Comparison of ENCODE assay signal across 9 cellular contexts in the genomic region with DNA sequence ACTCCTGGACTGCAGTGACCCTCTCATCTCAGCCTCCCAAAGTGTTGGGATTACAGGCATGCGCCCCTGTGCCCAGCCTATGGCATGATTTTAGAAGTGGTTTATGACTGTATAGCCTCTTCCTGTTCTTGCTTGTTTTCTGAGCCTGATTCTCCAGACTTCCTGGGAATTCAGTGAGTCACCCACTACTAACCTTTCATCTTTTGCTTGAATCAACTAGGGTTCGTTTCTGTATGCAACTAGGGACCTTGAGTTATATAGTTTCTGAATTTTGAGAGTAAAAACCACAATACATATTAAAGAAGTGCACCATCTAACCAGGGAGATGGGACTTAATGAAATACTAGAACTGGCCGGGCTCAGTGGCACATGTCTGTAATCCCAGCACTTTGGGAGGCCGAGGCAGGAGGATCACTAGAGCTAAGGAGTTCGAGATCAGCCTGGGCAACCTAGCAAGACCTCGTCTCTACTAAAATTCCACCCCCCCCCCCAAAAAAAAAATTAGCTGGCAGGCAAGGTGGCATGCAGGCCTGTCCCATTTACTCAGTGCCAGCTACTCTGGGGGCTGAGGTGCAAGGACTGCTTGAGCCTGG.
A peak's percentile ranks its signal among the peaks of the same experiment; 100 is the strongest.
DNase-seq lines count a peak whose midpoint lies in the region; ATAC-seq and TF ChIP-seq lines count a peak whose summit lies in the region.
"Had no signal": no experiment of that assay in that cellular context is flagged by ENCODE, and none has a peak within 500 bp of the region (broad histone marks: within the 10 kb centered on the region; RNA-seq: fewer than 3 reads in every experiment).

No MANE protein-coding gene starts in this region.

- H3K9ac ChIP-seq in colonic mucosa (ENCODE audit: low read depth in 2 of 2, low read length in 2 of 2) = no peak overlapping the region

- no peaks in the 10 kb centered on the region for H3K9me3 ChIP-seq in colonic mucosa

- no peaks in the 10 kb centered on the region for H3K9me3 Mint-ChIP-seq in osteocyte (ENCODE audit: unreplicated experiment)

- no peak overlapping the region for H3K4me3 Mint-ChIP-seq in osteocyte (ENCODE audit: unreplicated experiment)

- H3K27me3 Mint-ChIP-seq in osteocyte (ENCODE audit: unreplicated experiment) = no peaks in the 10 kb centered on the region

- no peaks in the 10 kb centered on the region for H3K36me3 ChIP-seq in colonic mucosa

- peak overlapping the region; percentile 40 for H3K27ac Mint-ChIP-seq in osteocyte (ENCODE audit: unreplicated experiment)

- intact Hi-C loops in colonic mucosa (cut with DNase I) = no loop called here

- ATAC-seq in HG03460 (IDR thresholded peaks at IDR 0.05; ENCODE audit: unreplicated experiment) (no peak), GM18870 (IDR thresholded peaks at IDR 0.05; ENCODE audit: unreplicated experiment) (no peak)

- peaks cover 2% of the 10 kb centered on the region for H3K36me3 Mint-ChIP-seq in osteocyte (ENCODE audit: unreplicated experiment)

- H3K27me3 ChIP-seq in colonic mucosa = no peaks in the 10 kb centered on the region

- TF ChIP-seq CTCF in colonic mucosa (IDR thresholded peaks at IDR 0.05) (no peak), osteocyte (IDR thresholded peaks at IDR 0.05) (no peak)

- H3K4me1 ChIP-seq in colonic mucosa = no peaks in the 10 kb centered on the region

- peak; percentile 87 for DNase-seq in EL
- peak; percentile 87 for DNase-seq in RKO (ENCODE audit: low spot score)
- peak; percentile 22 for DNase-seq in colonic mucosa
- no peak for DNase-seq in osteocyte (ENCODE audit: extremely low spot score, unreplicated experiment)
- DNase-seq in NCI-H1105 treated with DMSO at 0.1 percent for 48 hours (lab: John Stamatoyannopoulos, UW) = no peak
- no peak for DNase-seq in SKM-1 (lab: John Stamatoyannopoulos, UW; ENCODE audit: unreplicated experiment)
- DNase-seq: occipital lobe had no signal

- H3K4me1 Mint-ChIP-seq in osteocyte (ENCODE audit: unreplicated experiment) = peaks cover 16% of the 10 kb centered on the region

- peak overlapping the region; percentile 34 for H3K27ac ChIP-seq in colonic mucosa

- no peak overlapping the region for H3K4me3 ChIP-seq in colonic mucosa

Comparison
In these comparisons a context has a peak if more than half of its experiments do, and no peak if none do; other contexts are left out.
1. DNase-seq: peak in EL (single experiment), RKO (single experiment) and colonic mucosa (single experiment); none in osteocyte (single experiment), NCI-H1105 treated with DMSO at 0.1 percent for 48 hours (single experiment) and SKM-1 (single experiment).